ENCODE assay signal across 5 cellular contexts in genomic region chr11:905952-906351, GRCh38.
"Had no signal": no experiment of that assay in that cellular context is flagged by ENCODE, and none has a peak within 500 bp of the region (broad histone marks: within the 10 kb centered on the region; RNA-seq: fewer than 3 reads in every experiment).

No MANE protein-coding gene starts in this region.

- ATAC-seq: K562 had no signal

- H3K27ac ChIP-seq: GM23248 had no signal

- DNase-seq: GM23248, H9, HCEC 1CT, IMR-90 had no signal

- H3K4me3 ChIP-seq: GM23248, K562 had no signal

- H3K4me3 Mint-ChIP-seq: H9 had no signal

- H3K9me3 Mint-ChIP-seq: H9 had no signal
